ENCODE assay signal across 10 cellular contexts in genomic region chr19:35937345-35938281, GRCh38. TPM values are rescaled to one million over a fixed set of nuclear protein-coding genes. Genes with fewer than 3 reads are reported as not detected.
DNase-seq lines count a peak whose midpoint lies in the region; ATAC-seq and TF ChIP-seq lines count a peak whose summit lies in the region.
"Had no signal": no experiment of that assay in that cellular context is flagged by ENCODE, and none has a peak within 500 bp of the region (broad histone marks: within the 10 kb centered on the region; RNA-seq: fewer than 3 reads in every experiment).

No MANE protein-coding gene starts in this region.

- intact Hi-C loops in heart left ventricle (cut with DNase I) (loop anchor here in 6 of 10 donors (5.0 to 10.0 kb wide), 5 partner anchors 163 to 245 kb away; partner anchors contain the start of genes IGFLR1 (in 2 of the 6), KMT2B (in 2 of the 6), LIN37 (in 2 of the 6) and PSENEN (in 2 of the 6)), left ventricle myocardium superior (cut with micrococcal nuclease) (no loop called here), mucosa of descending colon (cut with DNase I, micrococcal nuclease) (loop anchor here in 1 of 2 donors (10.0 kb wide), 2 partner anchors 53 to 243 kb away; no protein-coding TSS in a partner anchor), vagina (cut with DNase I) (loop anchor here (10.0 kb wide), 2 partner anchors 163 to 223 kb away; partner anchors contain the start of genes ARHGAP33 and KMT2B)

- 35 to 56% (median 42%) methylated on average over 14 of the region's 14 CpGs for WGBS in heart left ventricle, 4 donors

- in situ Hi-C loops in brain microvascular endothelial cell (cut with HindIII; ENCODE audit: low pct_ligation_motif_present, low sequenced_read_pairs), result no loop called here

- DNase-seq in heart left ventricle (peak in 2 of 5 donors; percentile 18 to 24), left ventricle myocardium superior (no peak), brain microvascular endothelial cell (no peak), mucosa of descending colon (no peak), vagina (ENCODE audit: extremely low spot score in 2 of 2) (no peak), SW 1271 (lab: John Stamatoyannopoulos, UW) (no peak), SKM-1 treated with dmso at 0.1 percent for 144 hours (lab: John Stamatoyannopoulos, UW; ENCODE audit: unreplicated experiment) (no peak)
- DNase-seq: GDM1 had no signal

- no peak for TF ChIP-seq CTCF in heart left ventricle (IDR thresholded peaks at IDR 0.05)
- no peak for TF ChIP-seq CTCF in brain microvascular endothelial cell (IDR thresholded peaks at IDR 0.05; ENCODE audit: low read depth, low read length, missing control alignments)
- no peak for TF ChIP-seq CTCF in mucosa of descending colon (IDR thresholded peaks at IDR 0.05)
- TF ChIP-seq CTCF in vagina (IDR thresholded peaks at IDR 0.05), result no peak

- ATAC-seq in heart left ventricle, result peak in 2 of 4 donors; percentile 6 to 25
- ATAC-seq in left ventricle myocardium superior, result no peak
- ATAC-seq in mucosa of descending colon, result peak; percentile 17
- no peak for ATAC-seq in GM18519 (IDR thresholded peaks at IDR 0.05; ENCODE audit: low FRiP score, unreplicated experiment)

- H3K9me3 ChIP-seq in heart left ventricle (no peaks in the 10 kb centered on the region), mucosa of descending colon (no peaks in the 10 kb centered on the region), vagina (no peaks in the 10 kb centered on the region)

- peak overlapping the region in 11 of 12 donors; percentile 55 to 82 (median 70) for H3K4me3 ChIP-seq in heart left ventricle
- H3K4me3 ChIP-seq in brain microvascular endothelial cell (ENCODE audit: low read depth, low read length), result peak overlapping the region; percentile 64
- H3K4me3 ChIP-seq in mucosa of descending colon, result no peak overlapping the region
- H3K4me3 ChIP-seq in vagina, result peak overlapping the region; percentile 67 to 84

- peak overlapping the region in 5 of 12 donors; percentile 60 to 90 (median 69) for H3K27ac ChIP-seq in heart left ventricle
- H3K27ac ChIP-seq in brain microvascular endothelial cell, result no peak overlapping the region
- peak overlapping the region; percentile 78 for H3K27ac ChIP-seq in vagina

- TF ChIP-seq POLR2A in heart left ventricle (IDR thresholded peaks at IDR 0.05) (no peak), vagina (IDR thresholded peaks at IDR 0.05) (no peak)

- H3K4me1 ChIP-seq in heart left ventricle, result peaks cover 0 to 26% (median 21%) of the 10 kb centered on the region in 12 donors
- peaks cover 25% of the 10 kb centered on the region for H3K4me1 ChIP-seq in mucosa of descending colon (ENCODE audit: low read depth)
- peaks cover 25% of the 10 kb centered on the region for H3K4me1 ChIP-seq in vagina

- H3K27me3 ChIP-seq in heart left ventricle (peaks cover 0 to 2% (median 0%) of the 10 kb centered on the region in 9 donors), brain microvascular endothelial cell (replicated peaks) (no peaks in the 10 kb centered on the region), vagina (no peaks in the 10 kb centered on the region)

- H3K36me3 ChIP-seq in heart left ventricle (peaks cover 0 to 30% (median 8%) of the 10 kb centered on the region in 9 donors), brain microvascular endothelial cell (replicated peaks) (peaks cover 2% of the 10 kb centered on the region), mucosa of descending colon (ENCODE audit: low read depth) (no peaks in the 10 kb centered on the region), vagina (no peaks in the 10 kb centered on the region)

RNA-seq across cellular contexts. Expression of gene LRFN3, which starts 1.4 kb away (rescaled TPM):
- total RNA-seq in heart left ventricle, result 10 to 100 TPM in 3 of 9 donors, 1 to 10 TPM in 6; 4.5 to 18.6 (median 8.5) TPM
- 10 to 100 TPM in 1 of 2 donors, 1 to 10 TPM in 1; 6.3 to 14.7 TPM for polyA plus RNA-seq in heart left ventricle
- total RNA-seq in left ventricle myocardium superior, result 7.5 TPM
- total RNA-seq in mucosa of descending colon, result 10 to 100 TPM; 10.5 to 14.0 (median 10.5) TPM
- total RNA-seq in vagina, result 9.1 TPM

RNA-seq across cellular contexts. Expression of gene TYROBP, which starts 29.5 kb away (rescaled TPM):
- total RNA-seq in heart left ventricle (100 to 1,000 TPM in 2 of 9 donors, 10 to 100 TPM in 7; 12.6 to 237 (median 19.4) TPM), left ventricle myocardium superior (28.5 TPM), mucosa of descending colon (10 to 100 TPM; 15.7 to 50.2 (median 45.0) TPM), vagina (68.5 TPM)
- polyA plus RNA-seq in heart left ventricle, result 10 to 100 TPM; 17.1 to 42.7 TPM
- total RNA-seq: M059J had no signal

RNA-seq across cellular contexts. Expression of gene HCST, which starts 35.3 kb away (rescaled TPM):
- 10 to 100 TPM in 2 of 9 donors, 1 to 10 TPM in 6, not detected in 1; 2.3 to 31.7 (median 4.7) TPM for total RNA-seq in heart left ventricle
- 10 to 100 TPM in 1 of 2 donors, 1 to 10 TPM in 1; 3.2 to 10.1 TPM for polyA plus RNA-seq in heart left ventricle
- total RNA-seq in left ventricle myocardium superior, result 7.1 TPM
- 1 to 10 TPM; 4.6 to 8.2 (median 7.9) TPM for total RNA-seq in mucosa of descending colon
- total RNA-seq in vagina, result 9.1 TPM
- total RNA-seq: M059J had no signal

RNA-seq across cellular contexts. Expression of gene NFKBID, which starts 37.3 kb away (rescaled TPM):
- total RNA-seq in heart left ventricle, result 10 to 100 TPM in 1 of 9 donors, 1 to 10 TPM in 7, under 1 TPM in 1; 0.79 to 12.3 (median 3.0) TPM
- 1 to 10 TPM; 2.8 to 3.1 TPM for polyA plus RNA-seq in heart left ventricle
- 3.8 TPM for total RNA-seq in left ventricle myocardium superior
- 10 to 100 TPM in 2 of 3 donors, 1 to 10 TPM in 1; 8.7 to 16.6 (median 12.3) TPM for total RNA-seq in mucosa of descending colon
- total RNA-seq in vagina, result 15.7 TPM

RNA-seq across cellular contexts. Expression of gene SDHAF1, which starts 57.4 kb away (rescaled TPM):
- total RNA-seq in heart left ventricle (10 to 100 TPM in 8 of 9 donors, 1 to 10 TPM in 1; 9.7 to 41.8 (median 11.4) TPM), left ventricle myocardium superior (9.4 TPM), mucosa of descending colon (10 to 100 TPM; 18.1 to 22.0 (median 19.1) TPM), vagina (46.9 TPM)
- 10 to 100 TPM in 1 of 2 donors, 1 to 10 TPM in 1; 9.8 to 18.5 TPM for polyA plus RNA-seq in heart left ventricle
